16 cellular contexts compared by ENCODE assay signal in the genomic region with DNA sequence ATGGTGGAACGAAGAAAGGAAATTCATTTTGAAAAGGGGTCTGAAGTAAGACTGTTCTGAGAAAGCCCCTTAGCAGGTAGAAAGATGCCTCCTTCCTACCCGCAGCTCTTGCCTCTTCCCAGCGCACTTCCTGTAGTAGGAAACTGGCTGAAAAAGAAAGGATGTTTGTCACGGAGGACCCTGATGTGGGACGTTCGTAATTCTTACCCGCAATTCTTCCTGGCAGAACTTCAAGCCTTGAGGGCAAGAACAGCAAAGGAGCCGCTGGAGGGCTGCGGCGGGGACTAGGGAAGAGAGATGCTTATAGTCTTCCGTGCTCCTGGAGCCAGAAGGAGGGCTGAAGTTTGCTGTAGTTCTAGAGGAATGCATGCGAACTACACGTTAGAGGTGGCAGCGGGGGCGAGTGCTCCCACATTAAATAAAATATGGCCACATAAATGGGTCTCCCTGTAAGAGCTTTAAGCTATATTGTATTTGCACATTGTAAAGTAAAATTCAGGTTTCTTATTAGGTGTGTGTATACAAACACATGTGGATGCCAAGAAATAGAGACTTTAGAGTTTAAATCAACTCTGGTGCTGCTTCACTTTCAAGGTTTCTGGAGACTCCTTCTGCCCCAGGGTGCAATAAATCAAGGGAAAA. TPM values are rescaled to one million over a fixed set of nuclear protein-coding genes. Genes with fewer than 3 reads are reported as not detected.
DNase-seq lines count a peak whose midpoint lies in the region; ATAC-seq, FAIRE-seq and TF ChIP-seq lines count a peak whose summit lies in the region.
"Had no signal": no experiment of that assay in that cellular context is flagged by ENCODE, and none has a peak within 500 bp of the region (broad histone marks: within the 10 kb centered on the region; RNA-seq: fewer than 3 reads in every experiment).

No MANE protein-coding gene starts in this region.

- H4K20me1 ChIP-seq in Loucy (ENCODE audit: insufficient read depth, low read length, poor library complexity, severe bottlenecking) (no peaks in the 10 kb centered on the region), K562 (replicated peaks; ENCODE audit: control insufficient read depth, insufficient read depth, low read length) (no peaks in the 10 kb centered on the region)

- peaks cover 50% of the 10 kb centered on the region for H3K4me1 Mint-ChIP-seq in activated CD4-positive, alpha-beta T cell treated with anti-CD3 and anti-CD28 coated beads, Interleukin-2, amount 10 ng/mL, durations not matched to agents 7 days and 5 days

- H3K9me3 Mint-ChIP-seq in activated CD4-positive, alpha-beta T cell treated with anti-CD3 and anti-CD28 coated beads, Interleukin-2, amount 10 ng/mL, durations not matched to agents 7 days and 5 days, result no peaks in the 10 kb centered on the region

- no peak overlapping the region for H3K27ac Mint-ChIP-seq in activated CD4-positive, alpha-beta T cell treated with anti-CD3 and anti-CD28 coated beads, Interleukin-2, amount 10 ng/mL, durations not matched to agents 7 days and 5 days

- H3K36me3 ChIP-seq in Loucy (ENCODE audit: insufficient read depth, low read length), result no peaks in the 10 kb centered on the region
- H3K36me3 ChIP-seq in K562 (ENCODE audit: control insufficient read depth, insufficient read depth, low read length), result no peaks in the 10 kb centered on the region
- no peaks in the 10 kb centered on the region for H3K36me3 ChIP-seq in skeletal muscle satellite cell (ENCODE audit: insufficient read depth, low read length)
- H3K36me3 ChIP-seq: right atrium auricular region had no signal

- peak overlapping the region; percentile 67 for H3K4me2 ChIP-seq in Loucy (ENCODE audit: low read depth, low read length, poor library complexity, severe bottlenecking)
- no peak overlapping the region; the same call in 1 of the 2 replicates for H3K4me2 ChIP-seq in K562 (ENCODE audit: insufficient read depth, low read length)
- H3K4me2 ChIP-seq in skeletal muscle satellite cell (ENCODE audit: low read length), result peak overlapping the region; percentile 26

- no peak for TF ChIP-seq POLR2A in K562 (conservative IDR thresholded peaks at IDR 0.05)

- TF ChIP-seq CTCF in Loucy (conservative IDR thresholded peaks at IDR 0.05; ENCODE audit: low read length) (no peak), K562 (IDR thresholded peaks at IDR 0.05 in 2 of 3, conservative IDR thresholded peaks at IDR 0.05 in 1 of 3; ENCODE audit: insufficient read depth in 2 of 3, low read depth in 1 of 3, low read length in 3 of 3) (no peak)

- H3F3A ChIP-seq in Loucy (ENCODE audit: low read depth), result no peaks in the 10 kb centered on the region; the same call in 1 of the 2 replicates

- CTCF ChIA-PET in activated CD4-positive, alpha-beta T cell treated with anti-CD3 and anti-CD28 coated beads, Interleukin-2, amount 10 ng/mL, durations not matched to agents 7 days and 5 days (lab: Charles Lee), result interaction anchor here (1.4 kb wide), 1 partner anchor 13 kb away, joined by 4 read pairs; no protein-coding TSS in a partner anchor
- CTCF ChIA-PET in K562 (lab: Yijun Ruan, JAX; ENCODE audit: low intra/inter-chr PET ratio), result no interaction called here

- H3K9me3 ChIP-seq in Loucy (ENCODE audit: insufficient read depth, low read depth, low read length), result no peaks in the 10 kb centered on the region
- no peaks in the 10 kb centered on the region for H3K9me3 ChIP-seq in K562 (replicated peaks; ENCODE audit: control insufficient read depth, insufficient read depth, low read depth, low read length)
- H3K9me3 ChIP-seq in skeletal muscle satellite cell (replicated peaks; ENCODE audit: low read length), result no peaks in the 10 kb centered on the region
- H3K9me3 ChIP-seq: mucosa of descending colon, right atrium auricular region had no signal

- H2AFZ ChIP-seq in Loucy (ENCODE audit: low read length), result peak overlapping the region; percentile 52
- H2AFZ ChIP-seq in K562 (ENCODE audit: low read depth, low read length), result peak overlapping the region; percentile 50; the same call in 1 of the 2 replicates

- POLR2A ChIA-PET in activated CD4-positive, alpha-beta T cell treated with anti-CD3 and anti-CD28 coated beads, Interleukin-2, amount 10 ng/mL, durations not matched to agents 7 days and 5 days (lab: Charles Lee), result no interaction called here
- POLR2A ChIA-PET in K562 (lab: Yijun Ruan, JAX), result no interaction called here

- BruUV-seq in K562 (replicated peaks; lab: Mats Ljungman, UMichigan), result no TSS peak

- no peak for TF ChIP-seq EP300 in K562 (IDR thresholded peaks at IDR 0.05; ENCODE audit: low read length)

- H3K4me1 ChIP-seq in Loucy (ENCODE audit: insufficient read depth, low read length, poor library complexity, severe bottlenecking) (peaks cover 6% of the 10 kb centered on the region), K562 (replicated peaks in 1 of 2; ENCODE audit: control insufficient read depth in 2 of 2, insufficient read depth in 2 of 2, low read length in 2 of 2) (peaks cover 0 to 16% of the 10 kb centered on the region in 2 experiments; a peak in 2 of 5 replicates), skeletal muscle satellite cell (ENCODE audit: control insufficient read depth, insufficient read depth, low read length) (peaks cover 30% of the 10 kb centered on the region)

- H3K27ac ChIP-seq in K562 (ENCODE audit: extremely low read depth, low read depth, low read length), result no peak overlapping the region
- H3K27ac ChIP-seq: right atrium auricular region had no signal

- ATAC-seq in K562 (peak; percentile 59), HG03097 (IDR thresholded peaks at IDR 0.05; ENCODE audit: low FRiP score, unreplicated experiment) (no peak)
- ATAC-seq: mucosa of descending colon had no signal

- FAIRE-seq in K562 (lab: Jason Lieb, UNC), result no peak
- FAIRE-seq: G401.6 had no signal

- in situ Hi-C loops in K562 (cut with MboI), result no loop called here

- no peak for TF ChIP-seq RAD21 in K562 (CRISPR knock-in tag; conservative IDR thresholded peaks at IDR 0.05 in 1 of 2, IDR thresholded peaks at IDR 0.05 in 1 of 2)

- H3K36me3 Mint-ChIP-seq in activated CD4-positive, alpha-beta T cell treated with anti-CD3 and anti-CD28 coated beads, Interleukin-2, amount 10 ng/mL, durations not matched to agents 7 days and 5 days (ENCODE audit: low read depth), result peaks cover 12% of the 10 kb centered on the region

- no peaks in the 10 kb centered on the region for H3K27me3 ChIP-seq in Loucy (ENCODE audit: insufficient read depth, low read length, poor library complexity, severe bottlenecking)
- peaks cover 37 to 61% of the 10 kb centered on the region in 2 experiments for H3K27me3 ChIP-seq in K562 (ENCODE audit: control insufficient read depth in 2 of 2, insufficient read depth in 2 of 2, low read length in 2 of 2)
- H3K27me3 ChIP-seq in skeletal muscle satellite cell (ENCODE audit: control insufficient read depth, insufficient read depth, low read length), result peaks cover 72% of the 10 kb centered on the region

- intact Hi-C loops in K562 (cut with micrococcal nuclease), result no loop called here

- WGBS in K562 (ENCODE audit: insufficient coverage, low coverage, missing lambda C conversion rate), result 13% methylated on average over 15 of the region's 15 CpGs

- no peaks in the 10 kb centered on the region for H3K9me1 ChIP-seq in K562 (ENCODE audit: control insufficient read depth, insufficient read depth, low read length)

- no peaks in the 10 kb centered on the region for H3K9me2 ChIP-seq in Loucy (replicated peaks; ENCODE audit: low read depth, low read length)

- DNase-seq in activated CD4-positive, alpha-beta T cell treated with anti-CD3 and anti-CD28 coated beads, Interleukin-2, amount 10 ng/mL, durations not matched to agents 7 days and 5 days, result no peak
- no peak for DNase-seq in activated CD4-positive, alpha-beta T cell treated with anti-CD3 and anti-CD28 coated beads, Interleukin-2, amount 50 U/mL, for 48 hours
- DNase-seq in K562 (ENCODE audit: extremely low read depth in 1 of 4, low spot score in 3 of 4) (no peak), GM19240 (ENCODE audit: insufficient read length, low spot score) (no peak), cerebellum (ENCODE audit: low spot score) (no peak)
- DNase-seq: mucosa of descending colon, NCI-H187 treated with DMSO at 0.1 percent for 48 hours had no signal

- H3K79me2 ChIP-seq in Loucy (ENCODE audit: insufficient read depth, low read length), result no peaks in the 10 kb centered on the region
- H3K79me2 ChIP-seq in K562 (ENCODE audit: control insufficient read depth, insufficient read depth, low read length), result no peaks in the 10 kb centered on the region

- peaks cover 92% of the 10 kb centered on the region for H3K27me3 Mint-ChIP-seq in activated CD4-positive, alpha-beta T cell treated with anti-CD3 and anti-CD28 coated beads, Interleukin-2, amount 10 ng/mL, durations not matched to agents 7 days and 5 days

- H3K4me3 ChIP-seq in Loucy (ENCODE audit: low read length, poor library complexity, severe bottlenecking) (peak overlapping the region; percentile 64), K562 (no peak overlapping the region), skeletal muscle satellite cell (ENCODE audit: low read length) (no peak overlapping the region)
- H3K4me3 ChIP-seq: mucosa of descending colon, right atrium auricular region had no signal

- H3K9ac ChIP-seq in Loucy (ENCODE audit: low read depth, low read length, poor library complexity, severe bottlenecking) (peak overlapping the region; percentile 12), K562 (ENCODE audit: insufficient read depth in 1 of 2, low read depth in 2 of 2, low read length in 2 of 2) (no peak overlapping the region), skeletal muscle satellite cell (ENCODE audit: low read depth, low read length) (no peak overlapping the region)

- H3K4me3 Mint-ChIP-seq in activated CD4-positive, alpha-beta T cell treated with anti-CD3 and anti-CD28 coated beads, Interleukin-2, amount 10 ng/mL, durations not matched to agents 7 days and 5 days, result peak overlapping the region; percentile 28

RNA-seq across cellular contexts. Expression of a gene that starts 6.4 kb away (rescaled TPM):
- 1 to 10 TPM; 1.2 to 2.0 TPM for total RNA-seq in activated CD4-positive, alpha-beta T cell treated with anti-CD3 and anti-CD28 coated beads, Interleukin-2, amount 10 ng/mL, durations not matched to agents 7 days and 5 days
- total RNA-seq in K562 (2011; cell fraction: chromatin; rRNA removed; ENCODE audit: low replicate concordance), result not detected in 2 replicates
- not detected in 2 replicates for total RNA-seq in K562 (2011; cell fraction: nucleolus; rRNA removed)
- not detected in 2 replicates for total RNA-seq in K562 (2011; cell fraction: nucleoplasm; rRNA removed)
- total RNA-seq in K562 (2014; rRNA removed), result 0.45 and 3.1 TPM in 2 replicates
- total RNA-seq in K562 (2014; rRNA removed; fragmentation: Illumina TruSeq; extraction: Trizol), result 0.73 and 1.6 TPM in 2 replicates
- 3.0 and 3.2 TPM in 2 replicates for total RNA-seq in K562 (2015; rRNA removed; fragmentation: Illumina TruSeq; extraction: Trizol)
- 1.5 and 1.9 TPM in 2 replicates for total RNA-seq in K562 (2021)
- 0.65 and 2.3 TPM in 2 replicates for polyA plus RNA-seq in K562 (2011; rRNA removed)
- polyA plus RNA-seq in K562 (2011; cell fraction: cytosol; rRNA removed), result 0.81 and 1.6 TPM in 2 replicates
- polyA plus RNA-seq in K562 (2011; cell fraction: nucleus; rRNA removed), result not detected in 2 replicates
- 3.0 and 5.0 TPM in 2 replicates for polyA plus RNA-seq in K562 (2012)
- polyA plus RNA-seq in K562 (2014; fragmentation: Illumina TruSeq; extraction: Trizol), result 0.31 and 0.96 TPM in 2 replicates
- polyA plus RNA-seq in K562 (2014; fragmentation: Nextera tagmentation; extraction: Ambion mirVana), result 1 to 10 TPM; 1.8 to 2.5 TPM
- 3.2 and 5.8 TPM in 2 replicates for polyA plus RNA-seq in K562 (2014; rRNA removed)
- 1.1 TPM in 1 of 2 replicates, not detected in the other for polyA minus RNA-seq in K562 (2011; rRNA and poly(A)+ RNA removed)
- polyA minus RNA-seq in K562 (2011; cell fraction: cytosol; rRNA and poly(A)+ RNA removed), result not detected in 2 replicates
- polyA minus RNA-seq in K562 (2011; cell fraction: nucleus; rRNA and poly(A)+ RNA removed), result not detected in 2 replicates
- 4.8 and 10.6 TPM in 2 replicates for total RNA-seq in skeletal muscle satellite cell (2012; rRNA removed)
- 0.82 TPM for total RNA-seq in cerebellum

RNA-seq across cellular contexts. Expression of a gene that starts 8.4 kb away (rescaled TPM):
- not detected for total RNA-seq in activated CD4-positive, alpha-beta T cell treated with anti-CD3 and anti-CD28 coated beads, Interleukin-2, amount 10 ng/mL, durations not matched to agents 7 days and 5 days
- not detected in 2 replicates for total RNA-seq in K562 (2011; cell fraction: chromatin; rRNA removed; ENCODE audit: low replicate concordance)
- total RNA-seq in K562 (2011; cell fraction: nucleolus; rRNA removed), result not detected in 2 replicates
- not detected in 2 replicates for total RNA-seq in K562 (2011; cell fraction: nucleoplasm; rRNA removed)
- not detected in 2 replicates for total RNA-seq in K562 (2014; rRNA removed)
- total RNA-seq in K562 (2014; rRNA removed; fragmentation: Illumina TruSeq; extraction: Trizol), result not detected in 2 replicates
- 0.04 TPM in 1 of 2 replicates, not detected in the other for total RNA-seq in K562 (2015; rRNA removed; fragmentation: Illumina TruSeq; extraction: Trizol)
- total RNA-seq in K562 (2021), result not detected in 2 replicates
- not detected in 2 replicates for polyA plus RNA-seq in K562 (2011; rRNA removed)
- polyA plus RNA-seq in K562 (2011; cell fraction: cytosol; rRNA removed), result not detected in 2 replicates
- not detected in 2 replicates for polyA plus RNA-seq in K562 (2011; cell fraction: nucleus; rRNA removed)
- 0.04 and 0.37 TPM in 2 replicates for polyA plus RNA-seq in K562 (2012)
- not detected in 2 replicates for polyA plus RNA-seq in K562 (2014; fragmentation: Illumina TruSeq; extraction: Trizol)
- under 1 TPM; 0.03 TPM for polyA plus RNA-seq in K562 (2014; fragmentation: Nextera tagmentation; extraction: Ambion mirVana)
- 0.21 TPM in 1 of 2 replicates, not detected in the other for polyA plus RNA-seq in K562 (2014; rRNA removed)
- not detected in 2 replicates for polyA minus RNA-seq in K562 (2011; rRNA and poly(A)+ RNA removed)
- not detected in 2 replicates for polyA minus RNA-seq in K562 (2011; cell fraction: cytosol; rRNA and poly(A)+ RNA removed)
- not detected in 2 replicates for polyA minus RNA-seq in K562 (2011; cell fraction: nucleus; rRNA and poly(A)+ RNA removed)
- not detected in 2 replicates for total RNA-seq in skeletal muscle satellite cell (2012; rRNA removed)
- 2.4 TPM for total RNA-seq in cerebellum
- total RNA-seq: HT-29, OCI-LY7, ureter had no signal
- polyA plus RNA-seq: esophagus had no signal
